2 cellular contexts compared by ENCODE assay signal in the genomic region with DNA sequence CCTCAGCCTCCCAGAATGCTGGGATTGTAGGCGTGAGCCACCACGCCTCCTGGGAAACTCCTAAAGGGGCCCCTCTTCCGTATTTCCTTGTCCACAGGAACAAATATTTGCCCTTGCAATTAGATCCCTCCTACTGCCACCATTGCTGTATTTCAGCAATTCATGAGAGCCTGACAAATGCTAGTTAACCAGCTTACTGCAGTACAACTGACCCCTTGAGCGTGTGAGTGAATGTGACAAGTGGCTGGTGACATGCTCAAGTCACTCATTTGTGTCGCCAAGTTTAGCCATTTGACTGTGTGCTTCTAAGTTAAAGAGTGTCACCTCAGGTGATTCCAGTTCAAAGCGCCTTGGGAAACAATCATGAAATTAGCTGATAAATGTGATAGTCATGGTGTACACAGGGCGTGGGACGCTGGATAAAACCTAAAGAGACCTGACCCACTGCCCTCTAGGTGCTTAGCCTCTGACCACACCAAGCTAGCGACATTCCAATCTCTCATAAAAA.
TF ChIP-seq lines count a peak whose summit lies in the region.

No MANE protein-coding gene starts in this region.

TF ChIP-seq in IMR-90, 13 proteins besides CTCF, POLR2A, EP300 and RAD21:
- no peak for TF ChIP-seq MAZ (IDR thresholded peaks at IDR 0.05; ENCODE audit: borderline replicate concordance, low read depth, low read length)
- TF ChIP-seq SMC3 (IDR thresholded peaks at IDR 0.05; ENCODE audit: low read depth, low read length), result no peak
- TF ChIP-seq, protein P1, sequence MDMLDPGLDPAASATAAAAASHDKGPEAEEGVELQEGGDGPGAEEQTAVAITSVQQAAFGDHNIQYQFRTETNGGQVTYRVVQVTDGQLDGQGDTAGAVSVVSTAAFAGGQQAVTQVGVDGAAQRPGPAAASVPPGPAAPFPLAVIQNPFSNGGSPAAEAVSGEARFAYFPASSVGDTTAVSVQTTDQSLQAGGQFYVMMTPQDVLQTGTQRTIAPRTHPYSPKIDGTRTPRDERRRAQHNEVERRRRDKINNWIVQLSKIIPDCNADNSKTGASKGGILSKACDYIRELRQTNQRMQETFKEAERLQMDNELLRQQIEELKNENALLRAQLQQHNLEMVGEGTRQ (IDR thresholded peaks at IDR 0.05; ENCODE audit: low read depth, low read length), result no peak
- TF ChIP-seq FOS (IDR thresholded peaks at IDR 0.05; ENCODE audit: low read depth, low read length), result no peak
- no peak for TF ChIP-seq RFX5 (IDR thresholded peaks at IDR 0.05; ENCODE audit: low read depth, low read length)

TF ChIP-seq in K562, 482 proteins besides CTCF, POLR2A, EP300 and RAD21:
- TF ChIP-seq, protein P2, sequence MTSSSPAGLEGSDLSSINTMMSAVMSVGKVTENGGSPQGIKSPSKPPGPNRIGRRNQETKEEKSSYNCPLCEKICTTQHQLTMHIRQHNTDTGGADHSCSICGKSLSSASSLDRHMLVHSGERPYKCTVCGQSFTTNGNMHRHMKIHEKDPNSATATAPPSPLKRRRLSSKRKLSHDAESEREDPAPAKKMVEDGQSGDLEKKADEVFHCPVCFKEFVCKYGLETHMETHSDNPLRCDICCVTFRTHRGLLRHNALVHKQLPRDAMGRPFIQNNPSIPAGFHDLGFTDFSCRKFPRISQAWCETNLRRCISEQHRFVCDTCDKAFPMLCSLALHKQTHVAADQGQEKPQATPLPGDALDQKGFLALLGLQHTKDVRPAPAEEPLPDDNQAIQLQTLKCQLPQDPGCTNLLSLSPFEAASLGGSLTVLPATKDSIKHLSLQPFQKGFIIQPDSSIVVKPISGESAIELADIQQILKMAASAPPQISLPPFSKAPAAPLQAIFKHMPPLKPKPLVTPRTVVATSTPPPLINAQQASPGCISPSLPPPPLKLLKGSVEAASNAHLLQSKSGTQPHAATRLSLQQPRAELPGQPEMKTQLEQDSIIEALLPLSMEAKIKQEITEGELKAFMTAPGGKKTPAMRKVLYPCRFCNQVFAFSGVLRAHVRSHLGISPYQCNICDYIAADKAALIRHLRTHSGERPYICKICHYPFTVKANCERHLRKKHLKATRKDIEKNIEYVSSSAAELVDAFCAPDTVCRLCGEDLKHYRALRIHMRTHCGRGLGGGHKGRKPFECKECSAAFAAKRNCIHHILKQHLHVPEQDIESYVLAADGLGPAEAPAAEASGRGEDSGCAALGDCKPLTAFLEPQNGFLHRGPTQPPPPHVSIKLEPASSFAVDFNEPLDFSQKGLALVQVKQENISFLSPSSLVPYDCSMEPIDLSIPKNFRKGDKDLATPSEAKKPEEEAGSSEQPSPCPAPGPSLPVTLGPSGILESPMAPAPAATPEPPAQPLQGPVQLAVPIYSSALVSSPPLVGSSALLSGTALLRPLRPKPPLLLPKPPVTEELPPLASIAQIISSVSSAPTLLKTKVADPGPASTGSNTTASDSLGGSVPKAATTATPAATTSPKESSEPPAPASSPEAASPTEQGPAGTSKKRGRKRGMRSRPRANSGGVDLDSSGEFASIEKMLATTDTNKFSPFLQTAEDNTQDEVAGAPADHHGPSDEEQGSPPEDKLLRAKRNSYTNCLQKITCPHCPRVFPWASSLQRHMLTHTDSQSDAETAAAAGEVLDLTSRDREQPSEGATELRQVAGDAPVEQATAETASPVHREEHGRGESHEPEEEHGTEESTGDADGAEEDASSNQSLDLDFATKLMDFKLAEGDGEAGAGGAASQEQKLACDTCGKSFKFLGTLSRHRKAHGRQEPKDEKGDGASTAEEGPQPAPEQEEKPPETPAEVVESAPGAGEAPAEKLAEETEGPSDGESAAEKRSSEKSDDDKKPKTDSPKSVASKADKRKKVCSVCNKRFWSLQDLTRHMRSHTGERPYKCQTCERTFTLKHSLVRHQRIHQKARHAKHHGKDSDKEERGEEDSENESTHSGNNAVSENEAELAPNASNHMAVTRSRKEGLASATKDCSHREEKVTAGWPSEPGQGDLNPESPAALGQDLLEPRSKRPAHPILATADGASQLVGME (CRISPR knock-in tag; IDR thresholded peaks at IDR 0.05), result no peak
- 0 out of 2 replicates have a peak, but pooled peaks have one; percentile 16 for TF ChIP-seq CBFA2T3 (IDR thresholded peaks at IDR 0.05)
- TF ChIP-seq, protein P3, sequence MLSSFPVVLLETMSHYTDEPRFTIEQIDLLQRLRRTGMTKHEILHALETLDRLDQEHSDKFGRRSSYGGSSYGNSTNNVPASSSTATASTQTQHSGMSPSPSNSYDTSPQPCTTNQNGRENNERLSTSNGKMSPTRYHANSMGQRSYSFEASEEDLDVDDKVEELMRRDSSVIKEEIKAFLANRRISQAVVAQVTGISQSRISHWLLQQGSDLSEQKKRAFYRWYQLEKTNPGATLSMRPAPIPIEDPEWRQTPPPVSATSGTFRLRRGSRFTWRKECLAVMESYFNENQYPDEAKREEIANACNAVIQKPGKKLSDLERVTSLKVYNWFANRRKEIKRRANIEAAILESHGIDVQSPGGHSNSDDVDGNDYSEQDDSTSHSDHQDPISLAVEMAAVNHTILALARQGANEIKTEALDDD (IDR thresholded peaks at IDR 0.05), result peak; percentile 76
- TF ChIP-seq ZNF764 (CRISPR knock-in tag; IDR thresholded peaks at IDR 0.05; ENCODE audit: low read depth), result no peak
- peak in 1 of 2 experiments; percentile 17; a peak in 2 of 4 replicates for TF ChIP-seq NRF1 (conservative IDR thresholded peaks at IDR 0.05 in 1 of 2, IDR thresholded peaks at IDR 0.05 in 1 of 2)
